ENCODE assay signal across 11 cellular contexts in the genomic region with DNA sequence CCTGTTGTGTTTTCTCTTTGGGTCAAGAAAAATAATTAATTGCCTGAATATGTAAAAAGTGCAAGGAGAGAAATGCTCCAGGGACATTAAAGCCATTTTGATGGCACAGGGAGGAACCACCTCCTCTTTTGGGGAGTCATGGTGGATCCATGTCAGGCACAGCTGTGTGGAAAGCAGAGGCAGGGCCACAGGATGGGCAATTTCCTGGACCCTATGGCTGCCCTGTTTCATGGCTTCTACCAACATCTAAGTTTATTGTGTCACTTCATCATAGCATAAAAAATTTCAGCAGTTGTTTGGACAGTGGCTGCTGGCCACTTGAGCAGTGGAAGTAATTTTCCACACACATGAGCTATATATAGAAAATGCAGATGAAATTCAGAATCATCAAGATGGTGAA.
"Had no signal": no experiment of that assay in that cellular context is flagged by ENCODE, and none has a peak within 500 bp of the region (broad histone marks: within the 10 kb centered on the region; RNA-seq: fewer than 3 reads in every experiment).

No MANE protein-coding gene starts in this region.

- H3K9me3 ChIP-seq: ovary had no signal

- H3K27me3 ChIP-seq: hepatocyte, ovary had no signal

- H3K4me3 Mint-ChIP-seq: activated CD4-positive, alpha-beta memory T cell treated with anti-CD3 and anti-CD28 coated beads, Interleukin-2, amount 10 ng/mL, durations not matched to agents 7 days and 5 days; activated naive CD8-positive, alpha-beta T cell treated with anti-CD3 and anti-CD28 coated beads, Interleukin-2, amount 10 ng/mL, durations not matched to agents 7 days and 5 days; activated T-cell treated with anti-CD3 and anti-CD28 coated beads, Interleukin-2, amount 50 U/mL, for 72 hours; stimulated activated memory B cell treated with anti-CD40 and anti-IgM and Interleukin-4, amounts not matched to agents 10 μg/mL and 1 μg/mL and 100 μg/mL, for 72 hours had no signal

- H3K36me3 Mint-ChIP-seq: activated naive CD8-positive, alpha-beta T cell treated with anti-CD3 and anti-CD28 coated beads, Interleukin-2, amount 10 ng/mL, durations not matched to agents 7 days and 5 days; stimulated activated memory B cell treated with anti-CD40 and anti-IgM and Interleukin-4, amounts not matched to agents 10 μg/mL and 1 μg/mL and 100 μg/mL, for 72 hours had no signal

- H3K27ac ChIP-seq: hepatocyte, ovary had no signal

- H3K27me3 Mint-ChIP-seq: activated CD4-positive, alpha-beta memory T cell treated with anti-CD3 and anti-CD28 coated beads, Interleukin-2, amount 10 ng/mL, durations not matched to agents 7 days and 5 days; stimulated activated memory B cell treated with anti-CD40 and anti-IgM and Interleukin-4, amounts not matched to agents 10 μg/mL and 1 μg/mL and 100 μg/mL, for 72 hours had no signal

- H3K4me1 Mint-ChIP-seq: activated CD4-positive, alpha-beta memory T cell treated with anti-CD3 and anti-CD28 coated beads, Interleukin-2, amount 10 ng/mL, durations not matched to agents 7 days and 5 days; activated naive CD8-positive, alpha-beta T cell treated with anti-CD3 and anti-CD28 coated beads, Interleukin-2, amount 10 ng/mL, durations not matched to agents 7 days and 5 days; stimulated activated memory B cell treated with anti-CD40 and anti-IgM and Interleukin-4, amounts not matched to agents 10 μg/mL and 1 μg/mL and 100 μg/mL, for 72 hours had no signal

- H3K27ac Mint-ChIP-seq: activated CD4-positive, alpha-beta memory T cell treated with anti-CD3 and anti-CD28 coated beads, Interleukin-2, amount 10 ng/mL, durations not matched to agents 7 days and 5 days; activated naive CD8-positive, alpha-beta T cell treated with anti-CD3 and anti-CD28 coated beads, Interleukin-2, amount 10 ng/mL, durations not matched to agents 7 days and 5 days; activated T-cell treated with anti-CD3 and anti-CD28 coated beads, Interleukin-2, amount 50 U/mL, for 72 hours; stimulated activated memory B cell treated with anti-CD40 and anti-IgM and Interleukin-4, amounts not matched to agents 10 μg/mL and 1 μg/mL and 100 μg/mL, for 72 hours had no signal

- ATAC-seq: activated T-cell treated with anti-CD3 and anti-CD28 coated beads, Interleukin-2, amount 50 U/mL, for 72 hours; stimulated activated memory B cell treated with anti-CD40 and anti-IgM and Interleukin-4, amounts not matched to agents 10 μg/mL and 1 μg/mL and 100 μg/mL, for 72 hours had no signal

- DNase-seq: activated CD4-positive, alpha-beta memory T cell treated with anti-CD3 and anti-CD28 coated beads, Interleukin-2, amount 10 ng/mL, durations not matched to agents 7 days and 5 days; activated CD4-positive, CD25-positive, alpha-beta regulatory T cell treated with anti-CD3 and anti-CD28 coated beads, Interleukin-2, amount 50 U/mL, for 72 hours; activated gamma-delta T cell treated with Interleukin-2 at 50 U/mL for 16 hours; activated naive CD8-positive, alpha-beta T cell treated with anti-CD3 and anti-CD28 coated beads, Interleukin-2, amount 10 ng/mL, durations not matched to agents 7 days and 5 days; activated T-cell treated with anti-CD3 and anti-CD28 coated beads, Interleukin-2, amount 50 U/mL, for 72 hours; cortex of kidney; effector CD8-positive, alpha-beta T cell; ovary; retina had no signal

- H3K36me3 ChIP-seq: ovary had no signal

- H3K4me3 ChIP-seq: hepatocyte, ovary had no signal
